18 cellular contexts compared by ENCODE assay signal in the genomic region with DNA sequence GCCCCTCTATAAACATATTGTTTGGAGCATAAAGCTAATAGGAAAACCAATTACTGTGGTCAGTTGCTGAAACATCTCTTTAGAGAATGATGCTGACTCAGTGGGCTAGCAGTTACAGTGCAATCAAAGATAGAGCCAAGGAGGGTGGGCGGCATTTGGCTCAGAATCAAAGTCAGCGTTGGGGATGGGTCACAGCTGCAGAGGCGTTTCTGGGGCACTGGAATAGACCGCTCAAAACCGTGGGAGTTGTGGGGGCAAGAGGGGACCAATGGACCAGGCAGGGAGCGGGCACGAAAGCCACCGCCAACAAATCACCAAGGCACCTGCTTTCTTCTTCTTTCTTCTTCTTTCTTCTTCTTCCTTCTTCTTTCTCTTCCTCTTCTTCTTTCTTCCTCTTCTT.
"Had no signal": no experiment of that assay in that cellular context is flagged by ENCODE, and none has a peak within 500 bp of the region (broad histone marks: within the 10 kb centered on the region; RNA-seq: fewer than 3 reads in every experiment).

No MANE protein-coding gene starts in this region.

- H3K27me3 ChIP-seq: right lobe of liver, testis, uterus had no signal

- H3K36me3 ChIP-seq: right lobe of liver, uterus had no signal

- ATAC-seq: left colon had no signal

- FAIRE-seq: endometrium, keratinocyte, small intestine had no signal

- DNase-seq: activated CD4-positive, alpha-beta memory T cell treated with anti-CD3 and anti-CD28 coated beads for 36 hours; activated CD4-positive, alpha-beta T cell treated with anti-CD3 and anti-CD28 coated beads for 48 hours; activated naive CD4-positive, alpha-beta T cell treated with Interleukin-2 at 50 U/mL for 16 hours; activated naive CD8-positive, alpha-beta T cell treated with anti-CD3 and anti-CD28 coated beads for 36 hours; activated T-cell treated with anti-CD3 and anti-CD28 coated beads, Interleukin-2, amount 50 U/mL, for 48 hours; cortex of kidney; left colon; mesenchymal stem cell; occipital lobe; posterior cingulate gyrus; right lobe of liver; small intestine; stimulated activated naive B cell treated with anti-CD40 and anti-IgM and Interleukin-4, amounts not matched to agents 10 μg/mL and 1 μg/mL and 100 μg/mL, for 72 hours; testis; trophoblast cell; uterus had no signal

- H3K4me1 ChIP-seq: right lobe of liver, testis, uterus had no signal

- H3K4me3 ChIP-seq: right lobe of liver, testis, uterus had no signal

- H3K4me3 Mint-ChIP-seq: activated CD4-positive, alpha-beta memory T cell treated with anti-CD3 and anti-CD28 coated beads for 36 hours; activated naive CD8-positive, alpha-beta T cell treated with anti-CD3 and anti-CD28 coated beads for 36 hours; stimulated activated naive B cell treated with anti-CD40 and anti-IgM and Interleukin-4, amounts not matched to agents 10 μg/mL and 1 μg/mL and 100 μg/mL, for 72 hours had no signal

- H3K27ac Mint-ChIP-seq: activated CD4-positive, alpha-beta memory T cell treated with anti-CD3 and anti-CD28 coated beads for 36 hours; activated naive CD8-positive, alpha-beta T cell treated with anti-CD3 and anti-CD28 coated beads for 36 hours; stimulated activated naive B cell treated with anti-CD40 and anti-IgM and Interleukin-4, amounts not matched to agents 10 μg/mL and 1 μg/mL and 100 μg/mL, for 72 hours had no signal

- H3K27ac ChIP-seq: right lobe of liver, testis, uterus had no signal

- H3K4me1 Mint-ChIP-seq: activated naive CD8-positive, alpha-beta T cell treated with anti-CD3 and anti-CD28 coated beads for 36 hours had no signal

- H3K36me3 Mint-ChIP-seq: activated naive CD8-positive, alpha-beta T cell treated with anti-CD3 and anti-CD28 coated beads for 36 hours; stimulated activated naive B cell treated with anti-CD40 and anti-IgM and Interleukin-4, amounts not matched to agents 10 μg/mL and 1 μg/mL and 100 μg/mL, for 72 hours had no signal

- H3K9me3 ChIP-seq: right lobe of liver, testis, uterus had no signal
